ENCODE assay signal across 1 cellular context in the genomic region with DNA sequence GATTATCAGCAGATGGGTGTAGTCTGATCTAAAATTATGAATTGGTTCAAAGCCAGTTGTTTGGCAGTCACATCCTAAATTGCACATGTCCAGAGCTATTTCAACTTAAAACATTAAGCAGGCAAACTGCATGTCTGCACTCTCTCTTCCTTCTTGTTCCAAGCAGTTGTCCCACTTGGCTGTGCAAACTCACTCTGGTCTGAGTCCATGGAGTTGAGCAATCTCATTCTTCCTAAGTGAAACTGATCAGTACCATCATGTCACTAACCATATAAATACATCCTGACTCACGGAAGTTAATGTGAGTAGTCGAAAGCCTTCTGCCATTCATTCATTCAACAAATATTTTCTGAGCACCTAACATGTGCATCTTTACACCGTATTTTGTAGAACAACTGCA.
TF ChIP-seq lines count a peak whose summit lies in the region.

No MANE protein-coding gene starts in this region.

TF ChIP-seq in H1, 55 proteins besides CTCF, POLR2A, EP300 and RAD21:
- TF ChIP-seq, protein P1, sequence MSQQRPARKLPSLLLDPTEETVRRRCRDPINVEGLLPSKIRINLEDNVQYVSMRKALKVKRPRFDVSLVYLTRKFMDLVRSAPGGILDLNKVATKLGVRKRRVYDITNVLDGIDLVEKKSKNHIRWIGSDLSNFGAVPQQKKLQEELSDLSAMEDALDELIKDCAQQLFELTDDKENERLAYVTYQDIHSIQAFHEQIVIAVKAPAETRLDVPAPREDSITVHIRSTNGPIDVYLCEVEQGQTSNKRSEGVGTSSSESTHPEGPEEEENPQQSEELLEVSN (IDR thresholded peaks at IDR 0.05): no peak
